24 cellular contexts compared by ENCODE assay signal in the genomic region with DNA sequence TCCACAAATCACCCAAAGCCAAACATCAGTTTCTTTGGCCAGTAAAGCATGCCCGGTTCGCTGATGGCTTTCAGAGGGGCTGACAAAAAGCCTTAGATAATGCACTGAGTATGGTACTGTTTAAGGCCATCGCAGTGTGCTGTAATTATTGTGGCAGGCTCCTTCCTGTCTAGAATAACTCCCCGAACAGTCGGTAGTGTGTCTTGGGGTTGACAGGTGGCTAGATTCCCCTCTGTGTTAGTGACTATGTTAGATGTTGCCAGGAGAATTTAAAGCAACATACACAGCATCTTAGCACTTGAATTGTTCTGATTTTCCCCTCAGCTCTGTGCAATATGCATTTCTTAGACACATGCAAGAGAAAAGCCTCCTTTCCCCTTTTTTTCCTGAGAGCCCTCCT.
DNase-seq lines count a peak whose midpoint lies in the region; ATAC-seq and TF ChIP-seq lines count a peak whose summit lies in the region.
"Had no signal": no experiment of that assay in that cellular context is flagged by ENCODE, and none has a peak within 500 bp of the region (broad histone marks: within the 10 kb centered on the region; RNA-seq: fewer than 3 reads in every experiment).

No MANE protein-coding gene starts in this region.

- no peaks in the 10 kb centered on the region for H3K79me2 ChIP-seq in GM23338 (replicated peaks; ENCODE audit: insufficient read depth)

- no peaks in the 10 kb centered on the region for H4K20me1 ChIP-seq in GM23338 (replicated peaks; ENCODE audit: insufficient read depth)

- no peaks in the 10 kb centered on the region for H3K36me3 ChIP-seq in GM23338 (ENCODE audit: insufficient read depth)
- H3K36me3 ChIP-seq: brain microvascular endothelial cell, HAP-1, neutrophil, vagina had no signal

- DNase-seq in GM23338 (ENCODE audit: low spot score) = no peak
- DNase-seq in NCI-H2227 (lab: John Stamatoyannopoulos, UW; ENCODE audit: unreplicated experiment) = peak; percentile 75
- no peak for DNase-seq in chondrocyte (ENCODE audit: low spot score)
- no peak for DNase-seq in neural crest cell (ENCODE audit: low read depth, low spot score)
- DNase-seq in HT-29 (ENCODE audit: low spot score) = no peak
- no peak for DNase-seq in T-helper 9 cell
- DNase-seq: activated B cell treated with CpG ODN at 0.5 μM for 24 hours; activated CD4-positive, alpha-beta T cell treated with anti-CD3 and anti-CD28 coated beads, Interleukin-2, amount 50 U/mL, for 48 hours; activated CD8-positive, alpha-beta memory T cell treated with anti-CD3 and anti-CD28 coated beads, Interleukin-2, amount 50 U/mL, for 48 hours; activated naive CD8-positive, alpha-beta T cell treated with anti-CD3 and anti-CD28 coated beads, Interleukin-2, amount 10 ng/mL, durations not matched to agents 7 days and 5 days; brain microvascular endothelial cell; left cardiac atrium; MV-4-11; NCI-H2029; NCI-H510A; stimulated activated naive CD4-positive, alpha-beta T cell; testis had no signal

- no peaks in the 10 kb centered on the region for H3F3A ChIP-seq in GM23338 (replicated peaks; ENCODE audit: low read depth)

- peak overlapping the region; percentile 36; the same call in 1 of the 2 replicates for H3K4me2 ChIP-seq in GM23338
- H3K4me2 ChIP-seq: smooth muscle cell had no signal

- H3K9me3 Mint-ChIP-seq in GM23338 = peaks cover 9% of the 10 kb centered on the region; the same call in 1 of the 3 replicates
- peaks cover 5% of the 10 kb centered on the region for H3K9me3 Mint-ChIP-seq in chondrocyte (ENCODE audit: low read depth)
- peaks cover under 1% of the 10 kb centered on the region for H3K9me3 Mint-ChIP-seq in neural crest cell
- H3K9me3 Mint-ChIP-seq: T-helper 2 cell treated with Interferon-gamma antibody and Interleukin-4, amounts not matched to agents 5 μg/mL and 100 μg/mL, for 36 hours had no signal

- peak overlapping the region; percentile 73; the same call in 1 of the 2 replicates for H2AFZ ChIP-seq in GM23338

- H3K4me1 Mint-ChIP-seq in GM23338 = peaks cover 17% of the 10 kb centered on the region
- peaks cover 14% of the 10 kb centered on the region for H3K4me1 Mint-ChIP-seq in chondrocyte (ENCODE audit: low read depth)
- H3K4me1 Mint-ChIP-seq in neural crest cell = peaks cover 11% of the 10 kb centered on the region
- H3K4me1 Mint-ChIP-seq: activated B cell treated with CpG ODN at 0.5 μM for 24 hours; activated naive CD8-positive, alpha-beta T cell treated with anti-CD3 and anti-CD28 coated beads, Interleukin-2, amount 10 ng/mL, durations not matched to agents 7 days and 5 days had no signal

- ATAC-seq in GM23338 = no peak
- ATAC-seq in HG03025 (IDR thresholded peaks at IDR 0.05; ENCODE audit: low FRiP score, unreplicated experiment) = no peak
- ATAC-seq: left cardiac atrium had no signal

- 0 out of 2 replicates have a peak, but pooled peaks cover 4% of the 10 kb centered on the region for H3K9me2 ChIP-seq in GM23338 (ENCODE audit: insufficient read depth)

- no peaks in the 10 kb centered on the region for H3K27me3 ChIP-seq in GM23338 (ENCODE audit: insufficient read depth)
- H3K27me3 ChIP-seq: brain microvascular endothelial cell, neutrophil, testis, vagina had no signal

- H3K4me3 ChIP-seq in GM23338 = no peak overlapping the region
- H3K4me3 ChIP-seq: HAP-1, SK-N-MC, smooth muscle cell, testis, vagina had no signal

- H3K4me3 Mint-ChIP-seq in GM23338 (no peak overlapping the region), chondrocyte (ENCODE audit: unreplicated experiment) (peak overlapping the region; percentile 4), neural crest cell (no peak overlapping the region)
- H3K4me3 Mint-ChIP-seq: activated B cell treated with CpG ODN at 0.5 μM for 24 hours; activated naive CD8-positive, alpha-beta T cell treated with anti-CD3 and anti-CD28 coated beads, Interleukin-2, amount 10 ng/mL, durations not matched to agents 7 days and 5 days; T-helper 2 cell treated with Interferon-gamma antibody and Interleukin-4, amounts not matched to agents 5 μg/mL and 100 μg/mL, for 36 hours had no signal

- TF ChIP-seq CTCF in GM23338 (conservative IDR thresholded peaks at IDR 0.05; ENCODE audit: low read depth in 2 of 2) (no peak), chondrocyte (IDR thresholded peaks at IDR 0.05) (no peak), neural crest cell (conservative IDR thresholded peaks at IDR 0.05) (no peak)

- peak overlapping the region; percentile 17; the same call in 1 of the 2 replicates for H3K27ac Mint-ChIP-seq in GM23338
- H3K27ac Mint-ChIP-seq in chondrocyte (ENCODE audit: unreplicated experiment) = no peak overlapping the region
- H3K27ac Mint-ChIP-seq in neural crest cell (ENCODE audit: unreplicated experiment) = peak overlapping the region; percentile 48
- H3K27ac Mint-ChIP-seq: activated B cell treated with CpG ODN at 0.5 μM for 24 hours; activated naive CD8-positive, alpha-beta T cell treated with anti-CD3 and anti-CD28 coated beads, Interleukin-2, amount 10 ng/mL, durations not matched to agents 7 days and 5 days; T-helper 2 cell treated with Interferon-gamma antibody and Interleukin-4, amounts not matched to agents 5 μg/mL and 100 μg/mL, for 36 hours had no signal

- H3K36me3 Mint-ChIP-seq in GM23338 (ENCODE audit: low read depth) (no peaks in the 10 kb centered on the region; the same call in 2 of the 3 replicates), chondrocyte (ENCODE audit: low read depth) (peaks cover 6% of the 10 kb centered on the region), neural crest cell (ENCODE audit: low read depth) (peaks cover 4% of the 10 kb centered on the region)
- H3K36me3 Mint-ChIP-seq: activated naive CD8-positive, alpha-beta T cell treated with anti-CD3 and anti-CD28 coated beads, Interleukin-2, amount 10 ng/mL, durations not matched to agents 7 days and 5 days had no signal

- H3K27me3 Mint-ChIP-seq in GM23338 (ENCODE audit: insufficient read depth, low read depth, poor library complexity) (no peaks in the 10 kb centered on the region), chondrocyte (ENCODE audit: low read depth) (no peaks in the 10 kb centered on the region), neural crest cell (ENCODE audit: low read depth) (no peaks in the 10 kb centered on the region)

- no peak overlapping the region for H3K27ac ChIP-seq in GM23338 (ENCODE audit: low read depth)
- H3K27ac ChIP-seq: brain microvascular endothelial cell, neutrophil, SK-N-MC, testis, vagina had no signal

- H3K4me1 ChIP-seq in GM23338 (ENCODE audit: insufficient read depth) = peaks cover 7% of the 10 kb centered on the region
- H3K4me1 ChIP-seq: HAP-1, testis, vagina had no signal

TF ChIP-seq in GM23338, 12 proteins besides CTCF, POLR2A, EP300 and RAD21:
- TF ChIP-seq JUNB (IDR thresholded peaks at IDR 0.05; ENCODE audit: unreplicated experiment) = no peak
- no peak for TF ChIP-seq EZH2 (IDR thresholded peaks at IDR 0.05; ENCODE audit: low read depth, unreplicated experiment)
